In the genomic region with DNA sequence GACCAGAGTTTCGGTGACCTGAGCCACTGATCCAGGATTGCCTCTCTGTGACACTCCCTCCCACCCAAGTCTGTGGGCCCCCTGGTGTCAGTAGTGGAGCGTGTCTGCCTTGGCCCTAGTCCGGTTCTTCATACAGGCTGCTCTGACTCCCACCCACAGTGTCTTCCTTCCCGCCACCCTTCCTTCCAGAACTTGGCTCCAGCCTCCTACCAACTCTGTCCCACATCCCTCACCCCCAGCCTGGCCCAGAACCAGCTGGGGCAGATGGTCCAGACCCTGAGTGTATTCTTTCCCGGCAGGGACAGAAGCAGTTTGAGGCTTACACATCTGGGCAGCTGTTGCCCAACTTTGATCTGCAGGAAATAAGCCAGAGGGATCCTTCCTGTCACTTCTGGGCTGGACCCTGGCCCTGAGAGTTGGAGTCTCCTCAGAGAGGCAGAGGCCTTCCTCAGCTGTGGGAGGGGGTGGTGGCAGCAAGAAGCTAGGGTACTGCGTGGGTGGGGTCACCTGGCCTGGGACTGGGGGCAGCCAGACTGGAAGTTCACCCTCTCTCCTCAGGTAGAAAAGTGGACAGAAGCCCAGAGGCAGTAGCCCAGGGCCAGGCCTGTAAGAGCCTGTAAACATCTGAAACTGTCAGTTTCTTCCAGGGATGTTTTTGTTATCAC, we compare ENCODE assay signal across 13 cellular contexts. TPM values are rescaled to one million over a fixed set of nuclear protein-coding genes. Genes with fewer than 3 reads are reported as not detected.
DNase-seq lines count a peak whose midpoint lies in the region; ATAC-seq and TF ChIP-seq lines count a peak whose summit lies in the region.
"Had no signal": no experiment of that assay in that cellular context is flagged by ENCODE, and none has a peak within 500 bp of the region (broad histone marks: within the 10 kb centered on the region; RNA-seq: fewer than 3 reads in every experiment).

No MANE protein-coding gene starts in this region.

- H4K20me1 ChIP-seq in neural progenitor cell (ENCODE audit: low read depth): no peaks in the 10 kb centered on the region

- peak overlapping the region in 4 of 7 donors; percentile 9 to 62 (median 34) for H3K27ac Mint-ChIP-seq in CD4-positive, alpha-beta memory T cell
- H3K27ac Mint-ChIP-seq in central memory CD8-positive, alpha-beta T cell (ENCODE audit: low read depth): peak overlapping the region; percentile 19
- peak overlapping the region; percentile 63 for H3K27ac Mint-ChIP-seq in neural progenitor cell
- H3K27ac Mint-ChIP-seq: activated naive CD4-positive, alpha-beta T cell treated with anti-CD3 and anti-CD28 coated beads, Interleukin-2, amount 50 U/mL, for 24 hours had no signal

- H3K4me1 ChIP-seq in CD4-positive, alpha-beta memory T cell (ENCODE audit: insufficient read depth, low read length): peaks cover 61% of the 10 kb centered on the region
- no peaks in the 10 kb centered on the region for H3K4me1 ChIP-seq in neural progenitor cell
- H3K4me1 ChIP-seq: Caco-2 had no signal

- H3K9me3 ChIP-seq in CD4-positive, alpha-beta memory T cell (ENCODE audit: control insufficient read depth in 1 of 2, low read length in 2 of 2): no peaks in the 10 kb centered on the region
- no peaks in the 10 kb centered on the region for H3K9me3 ChIP-seq in neural progenitor cell (ENCODE audit: low read depth)
- H3K9me3 ChIP-seq: Caco-2 had no signal

- no peaks in the 10 kb centered on the region for H3K27me3 Mint-ChIP-seq in CD4-positive, alpha-beta memory T cell
- H3K27me3 Mint-ChIP-seq in central memory CD8-positive, alpha-beta T cell: no peaks in the 10 kb centered on the region
- peaks cover 11% of the 10 kb centered on the region for H3K27me3 Mint-ChIP-seq in neural progenitor cell (ENCODE audit: insufficient read depth, low read depth)
- H3K27me3 Mint-ChIP-seq: activated naive CD4-positive, alpha-beta T cell treated with anti-CD3 and anti-CD28 coated beads, Interleukin-2, amount 50 U/mL, for 24 hours had no signal

- peaks cover 36 to 62% (median 51%) of the 10 kb centered on the region in 4 donors for H3K4me1 Mint-ChIP-seq in CD4-positive, alpha-beta memory T cell
- H3K4me1 Mint-ChIP-seq in central memory CD8-positive, alpha-beta T cell: peaks cover 38% of the 10 kb centered on the region
- H3K4me1 Mint-ChIP-seq in neural progenitor cell: peaks cover 19% of the 10 kb centered on the region

- H3K4me2 ChIP-seq in neural progenitor cell: no peak overlapping the region

- CTCF ChIA-PET in CD4-positive, alpha-beta memory T cell (lab: Charles Lee; ENCODE audit: partially characterized antibody): interaction anchor here (0.9 to 8.7 kb wide), 5 partner anchors 9 to 261 kb away, joined by 3 to 136 read pairs (median 3); no protein-coding TSS in a partner anchor

- intact Hi-C loops in CD4-positive, alpha-beta memory T cell (cut with micrococcal nuclease): no loop called here

- ATAC-seq in central memory CD8-positive, alpha-beta T cell (replicated peaks; ENCODE audit: extremely low read depth, poor library complexity, severe bottlenecking): no peak
- no peak for ATAC-seq in GM21381 (IDR thresholded peaks at IDR 0.05; ENCODE audit: unreplicated experiment)

- no peaks in the 10 kb centered on the region for H3K36me3 ChIP-seq in CD4-positive, alpha-beta memory T cell (ENCODE audit: insufficient read depth, low read length)
- H3K36me3 ChIP-seq in neural progenitor cell: no peaks in the 10 kb centered on the region

- no peak overlapping the region for H2AFZ ChIP-seq in neural progenitor cell (replicated peaks)

- H3K9ac ChIP-seq in neural progenitor cell: no peak overlapping the region

- TF ChIP-seq CTCF in AG10803 (conservative IDR thresholded peaks at IDR 0.05; ENCODE audit: low read length): no peak
- no peak for TF ChIP-seq CTCF in neural progenitor cell (IDR thresholded peaks at IDR 0.05)

- in situ Hi-C loops in G401 (cut with HindIII; ENCODE audit: low sequenced_read_pairs): no loop called here

- H3K36me3 Mint-ChIP-seq in CD4-positive, alpha-beta memory T cell: no peaks in the 10 kb centered on the region
- H3K36me3 Mint-ChIP-seq in central memory CD8-positive, alpha-beta T cell (ENCODE audit: insufficient read depth): peaks cover 4% of the 10 kb centered on the region
- no peaks in the 10 kb centered on the region for H3K36me3 Mint-ChIP-seq in neural progenitor cell
- H3K36me3 Mint-ChIP-seq: activated naive CD4-positive, alpha-beta T cell treated with anti-CD3 and anti-CD28 coated beads, Interleukin-2, amount 50 U/mL, for 24 hours had no signal

- H3K4me3 ChIP-seq in AG10803 (ENCODE audit: low read length): no peak overlapping the region
- H3K4me3 ChIP-seq in CD4-positive, alpha-beta memory T cell (ENCODE audit: low read length in 2 of 2): no peak overlapping the region
- no peak overlapping the region for H3K4me3 ChIP-seq in neural progenitor cell

- no peaks in the 10 kb centered on the region for H3F3A ChIP-seq in neural progenitor cell (ENCODE audit: low read depth)

- no peak overlapping the region for H3K27ac ChIP-seq in CD4-positive, alpha-beta memory T cell (ENCODE audit: low read depth, low read length)
- no peak overlapping the region for H3K27ac ChIP-seq in neural progenitor cell

- POLR2A ChIA-PET in CD4-positive, alpha-beta memory T cell (lab: Charles Lee; ENCODE audit: partially characterized antibody): interaction anchor here (1.6 to 2.0 kb wide), 3 partner anchors 10 to 178 kb away, joined by 6 to 8 read pairs (median 7); a partner anchor contains a TSS

- H3K27me3 ChIP-seq in CD4-positive, alpha-beta memory T cell (ENCODE audit: insufficient read depth, low read length): no peaks in the 10 kb centered on the region
- no peaks in the 10 kb centered on the region for H3K27me3 ChIP-seq in neural progenitor cell

- H3K9me3 Mint-ChIP-seq in CD4-positive, alpha-beta memory T cell: no peaks in the 10 kb centered on the region
- no peaks in the 10 kb centered on the region for H3K9me3 Mint-ChIP-seq in central memory CD8-positive, alpha-beta T cell
- H3K9me3 Mint-ChIP-seq in neural progenitor cell: no peaks in the 10 kb centered on the region
- H3K9me3 Mint-ChIP-seq: activated naive CD4-positive, alpha-beta T cell treated with anti-CD3 and anti-CD28 coated beads, Interleukin-2, amount 50 U/mL, for 24 hours had no signal

- no peaks in the 10 kb centered on the region for H3K79me2 ChIP-seq in neural progenitor cell (ENCODE audit: low read depth)

- DNase-seq in AG10803 (ENCODE audit: low read depth) (peak; percentile 43), neural progenitor cell (ENCODE audit: low spot score) (no peak), RPMI8226 (no peak), G401 (ENCODE audit: low spot score) (no peak)
- DNase-seq in CD4-positive, alpha-beta memory T cell: no peak
- DNase-seq in central memory CD8-positive, alpha-beta T cell (ENCODE audit: low spot score in 2 of 2): no peak
- DNase-seq: Caco-2, Karpas-422, midbrain, NCI-H2081 treated with DMSO at 0.1 percent for 48 hours had no signal

- peak overlapping the region in 1 of 8 donors; percentile 36 for H3K4me3 Mint-ChIP-seq in CD4-positive, alpha-beta memory T cell
- H3K4me3 Mint-ChIP-seq in central memory CD8-positive, alpha-beta T cell: no peak overlapping the region
- H3K4me3 Mint-ChIP-seq in neural progenitor cell: peak overlapping the region; percentile 17
- H3K4me3 Mint-ChIP-seq: activated naive CD4-positive, alpha-beta T cell treated with anti-CD3 and anti-CD28 coated beads, Interleukin-2, amount 50 U/mL, for 24 hours had no signal

RNA-seq across cellular contexts. Expression of a gene that starts 43.1 kb away (rescaled TPM):
- total RNA-seq in CD4-positive, alpha-beta memory T cell: not detected
- polyA plus RNA-seq in CD4-positive, alpha-beta memory T cell: not detected
- total RNA-seq in neural progenitor cell (ENCODE audit: low replicate concordance): not detected in 2 replicates
- total RNA-seq in G401 (2014; rRNA removed; shearing (Covaris generic)): not detected in 2 replicates
- total RNA-seq: temporal lobe had no signal
